Comparison of ENCODE assay signal across 17 cellular contexts in the genomic region with DNA sequence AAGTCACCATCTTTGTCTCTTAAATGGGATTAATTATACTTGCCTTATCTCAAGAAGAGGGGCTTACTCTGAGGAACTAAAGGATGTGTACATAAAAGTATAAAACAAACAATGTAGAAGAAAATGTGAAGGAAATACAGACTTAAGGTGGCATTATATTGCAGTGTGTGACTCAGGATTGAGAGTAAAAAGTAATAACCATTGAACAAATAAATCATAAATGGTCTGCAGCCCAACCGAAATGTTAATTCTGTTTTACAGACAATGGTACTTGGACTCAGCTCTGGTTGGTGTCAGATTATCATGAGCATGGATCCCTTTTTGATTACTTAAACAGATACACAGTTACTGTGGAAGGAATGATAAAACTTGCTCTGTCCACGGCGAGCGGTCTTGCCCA.
"Had no signal": no experiment of that assay in that cellular context is flagged by ENCODE, and none has a peak within 500 bp of the region (broad histone marks: within the 10 kb centered on the region; RNA-seq: fewer than 3 reads in every experiment).

No MANE protein-coding gene starts in this region.

- ATAC-seq: activated CD4-positive, CD25-positive, alpha-beta regulatory T cell treated with anti-CD3 and anti-CD28 coated beads, Interleukin-2, amount 50 U/mL, for 24 hours; activated T-helper 17 cell treated with anti-CD3 and anti-CD28 coated beads, Interleukin-2, amount 50 U/mL, for 72 hours; foreskin keratinocyte; left lung; pancreas; SK-N-SH treated with all-trans-retinoic acid at 6 μM for 48 hours; T-cell had no signal

- DNase-seq: activated naive CD4-positive, alpha-beta T cell treated with Interleukin-2 at 50 U/mL for 16 hours; brain microvascular endothelial cell; central memory CD4-positive, alpha-beta T cell; foreskin keratinocyte; kidney; left lung; mammary epithelial cell; midbrain; pancreas; T-cell; T1000; upper lobe of left lung had no signal

- H3K4me3 Mint-ChIP-seq: activated T-helper 17 cell treated with anti-CD3 and anti-CD28 coated beads, Interleukin-2, amount 50 U/mL, for 72 hours; stimulated activated naive CD8-positive, alpha-beta T cell treated with anti-CD3 and anti-CD28 coated beads, Interleukin-15, Interleukin-2, amounts not matched to agents 100 ng/mL and 50 ng/mL, for 24 hours; T-cell had no signal

- H3K9me3 ChIP-seq: left lung, pancreas, suprapubic skin, upper lobe of left lung had no signal

- H3K4me3 ChIP-seq: left lung, pancreas, suprapubic skin, upper lobe of left lung had no signal

- H3K27ac ChIP-seq: brain microvascular endothelial cell, foreskin keratinocyte, left lung, pancreas, suprapubic skin, upper lobe of left lung had no signal

- H3K27ac Mint-ChIP-seq: activated T-helper 17 cell treated with anti-CD3 and anti-CD28 coated beads, Interleukin-2, amount 50 U/mL, for 72 hours; stimulated activated naive CD8-positive, alpha-beta T cell treated with anti-CD3 and anti-CD28 coated beads, Interleukin-15, Interleukin-2, amounts not matched to agents 100 ng/mL and 50 ng/mL, for 24 hours had no signal

- H3K9me3 Mint-ChIP-seq: activated T-helper 17 cell treated with anti-CD3 and anti-CD28 coated beads, Interleukin-2, amount 50 U/mL, for 72 hours; stimulated activated naive CD8-positive, alpha-beta T cell treated with anti-CD3 and anti-CD28 coated beads, Interleukin-15, Interleukin-2, amounts not matched to agents 100 ng/mL and 50 ng/mL, for 24 hours; T-cell had no signal

- H3K27me3 Mint-ChIP-seq: activated T-helper 17 cell treated with anti-CD3 and anti-CD28 coated beads, Interleukin-2, amount 50 U/mL, for 72 hours; stimulated activated naive CD8-positive, alpha-beta T cell treated with anti-CD3 and anti-CD28 coated beads, Interleukin-15, Interleukin-2, amounts not matched to agents 100 ng/mL and 50 ng/mL, for 24 hours; T-cell had no signal

- H3K27me3 ChIP-seq: brain microvascular endothelial cell, foreskin keratinocyte, left lung, pancreas, suprapubic skin, upper lobe of left lung had no signal

- H3K4me1 ChIP-seq: foreskin keratinocyte, pancreas had no signal
